In genomic region chr5:140574165-140574564, GRCh38 we compare ENCODE assay signal across 19 cellular contexts. TPM values are rescaled to one million over a fixed set of nuclear protein-coding genes. Genes with fewer than 3 reads are reported as not detected.
DNase-seq lines count a peak whose midpoint lies in the region; ATAC-seq and TF ChIP-seq lines count a peak whose summit lies in the region.
"Had no signal": no experiment of that assay in that cellular context is flagged by ENCODE, and none has a peak within 500 bp of the region (broad histone marks: within the 10 kb centered on the region; RNA-seq: fewer than 3 reads in every experiment).

No MANE protein-coding gene starts in this region.

- TF ChIP-seq CTCF in brain microvascular endothelial cell (IDR thresholded peaks at IDR 0.05; ENCODE audit: low read depth, low read length, missing control alignments) (no peak), lower lobe of right lung (IDR thresholded peaks at IDR 0.05) (no peak)

- H3K27me3 ChIP-seq in brain microvascular endothelial cell (replicated peaks) (no peaks in the 10 kb centered on the region), lower lobe of right lung (ENCODE audit: low read depth) (no peaks in the 10 kb centered on the region)
- H3K27me3 ChIP-seq: vagina had no signal

- no peaks in the 10 kb centered on the region for H3K9me3 ChIP-seq in lower lobe of right lung
- H3K9me3 ChIP-seq: HAP-1, vagina had no signal

- H3K4me3 ChIP-seq in brain microvascular endothelial cell (ENCODE audit: low read depth, low read length) (no peak overlapping the region), lower lobe of right lung (no peak overlapping the region)
- H3K4me3 ChIP-seq: HAP-1, vagina had no signal

- H3K27ac ChIP-seq in brain microvascular endothelial cell (no peak overlapping the region), lower lobe of right lung (no peak overlapping the region)
- H3K27ac ChIP-seq: KMS-11, vagina had no signal

- DNase-seq in left cardiac atrium (no peak), Right ventricle myocardium inferior (ENCODE audit: missing footprints) (no peak), brain microvascular endothelial cell (peak; percentile 52), lower lobe of right lung (no peak), HuH-7 (ENCODE audit: low spot score) (no peak), NCI-H1092 (lab: John Stamatoyannopoulos, UW) (no peak)
- peak; percentile 14 for DNase-seq in stimulated activated CD8-positive, alpha-beta memory T cell treated with anti-CD3 and anti-CD28 coated beads, Interleukin-4, amount 100 ng/mL, for 48 hours
- no peak for DNase-seq in effector CD4-positive, alpha-beta T cell
- DNase-seq: ACHN; activated CD8-positive, alpha-beta T cell treated with anti-CD3 and anti-CD28 coated beads, Interleukin-2, amount 10 ng/mL, durations not matched to agents 7 days and 5 days; cerebellar nuclear complex; foreskin melanocyte; mammary epithelial cell; NCI-H82; stimulated activated CD4-positive, alpha-beta T cell treated with anti-CD3 and anti-CD28 coated beads, Interleukin-2, amount 100 ng/mL, for 48 hours had no signal

- ATAC-seq in left cardiac atrium: peak; percentile 73 to 88
- no peak for ATAC-seq in Right ventricle myocardium inferior
- peak; percentile 50 to 58 for ATAC-seq in lower lobe of right lung
- ATAC-seq: activated CD8-positive, alpha-beta T cell treated with anti-CD3 and anti-CD28 coated beads, Interleukin-2, amount 10 ng/mL, durations not matched to agents 7 days and 5 days; activated T-helper 17 cell treated with anti-CD3 and anti-CD28 coated beads, Interleukin-2, amount 50 U/mL, for 72 hours had no signal

- no peaks in the 10 kb centered on the region for H3K36me3 ChIP-seq in brain microvascular endothelial cell (replicated peaks)
- peaks cover 7% of the 10 kb centered on the region for H3K36me3 ChIP-seq in lower lobe of right lung
- H3K36me3 ChIP-seq: HAP-1 had no signal

- H3K4me1 ChIP-seq in lower lobe of right lung: peaks cover 51% of the 10 kb centered on the region
- H3K4me1 ChIP-seq: HAP-1, vagina had no signal

- in situ Hi-C loops in brain microvascular endothelial cell (cut with HindIII; ENCODE audit: low pct_ligation_motif_present, low sequenced_read_pairs): no loop called here

- intact Hi-C loops in left cardiac atrium (cut with DNase I) (no loop called here), Right ventricle myocardium inferior (cut with DNase I) (no loop called here), lower lobe of right lung (cut with DNase I) (no loop called here)

RNA-seq across cellular contexts. Expression of gene SLC35A4, which starts 9.5 kb away (rescaled TPM):
- 10 to 100 TPM; 70.3 to 79.3 TPM for total RNA-seq in left cardiac atrium
- 76.4 TPM for total RNA-seq in Right ventricle myocardium inferior
- total RNA-seq in lower lobe of right lung: 71.8 TPM

RNA-seq across cellular contexts. Expression of gene APBB3, which starts 9.8 kb away (rescaled TPM):
- total RNA-seq in left cardiac atrium (10 to 100 TPM; 11.4 to 14.3 TPM), Right ventricle myocardium inferior (10.6 TPM), lower lobe of right lung (25.1 TPM)

RNA-seq across cellular contexts. Expression of gene SRA1, which starts 16.9 kb away (rescaled TPM):
- total RNA-seq in left cardiac atrium (10 to 100 TPM; 24.9 to 37.4 TPM), Right ventricle myocardium inferior (29.4 TPM), lower lobe of right lung (21.4 TPM)

RNA-seq across cellular contexts. Expression of gene EIF4EBP3, which starts 26.7 kb away (rescaled TPM):
- total RNA-seq in left cardiac atrium (10 to 100 TPM in 1 of 2 donors, 1 to 10 TPM in 1; 8.8 to 11.5 TPM), Right ventricle myocardium inferior (11.7 TPM), lower lobe of right lung (19.3 TPM)

RNA-seq across cellular contexts. Expression of gene CD14, which starts 58.8 kb away (rescaled TPM):
- 100 to 1,000 TPM in 1 of 2 donors, 10 to 100 TPM in 1; 73.9 to 107 TPM for total RNA-seq in left cardiac atrium
- 46.1 TPM for total RNA-seq in Right ventricle myocardium inferior
- 165 TPM for total RNA-seq in lower lobe of right lung

Comparison
In these comparisons a context has a peak if more than half of its experiments do, and no peak if none do; other contexts are left out.
1. DNase-seq: peak in brain microvascular endothelial cell (single experiment) and stimulated activated CD8-positive, alpha-beta memory T cell treated with anti-CD3 and anti-CD28 coated beads, Interleukin-4, amount 100 ng/mL, for 48 hours (single experiment); none in left cardiac atrium (single experiment), Right ventricle myocardium inferior (single experiment), lower lobe of right lung (single experiment), effector CD4-positive, alpha-beta T cell (single experiment), HuH-7 (single experiment) and NCI-H1092 (single experiment).